ENCODE assay signal across 1 cellular context in the genomic region with DNA sequence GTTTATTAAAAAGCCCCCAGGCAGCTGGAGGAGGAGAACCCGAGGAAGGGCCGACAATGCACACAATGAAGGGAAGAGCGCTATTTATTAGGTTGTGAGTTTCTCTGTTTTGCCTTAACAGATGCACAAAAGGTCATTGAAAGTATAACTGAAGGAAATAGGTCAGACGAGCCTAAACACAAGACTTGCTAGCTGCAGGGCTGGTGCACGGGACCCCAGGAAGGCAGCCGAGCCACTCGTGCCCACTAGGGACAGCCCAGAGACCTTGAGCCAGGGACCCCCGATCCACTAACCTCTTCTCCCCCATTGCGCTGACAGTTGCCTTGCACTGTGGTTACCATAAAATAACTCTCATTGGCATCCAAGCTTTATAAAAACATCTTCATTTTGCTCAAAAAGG.
TF ChIP-seq lines count a peak whose summit lies in the region.

No MANE protein-coding gene starts in this region.

TF ChIP-seq in HepG2, 621 proteins besides CTCF, POLR2A, EP300 and RAD21:
- TF ChIP-seq RBM22 (optimal IDR thresholded peaks at IDR 0.05; ENCODE audit: low read length) (peak; percentile 6), SNAPC2 (CRISPR knock-in tag; IDR thresholded peaks at IDR 0.05) (no peak)
